Comparison of ENCODE assay signal across 1 cellular context in genomic region chr1:6197746-6198427, GRCh38.
TF ChIP-seq lines count a peak whose summit lies in the region.

No MANE protein-coding gene starts in this region.

TF ChIP-seq in HEK293T, 16 proteins besides CTCF, POLR2A, EP300 and RAD21 (continued from another document):
- TF ChIP-seq L3MBTL2 (conservative IDR thresholded peaks at IDR 0.05) = no peak
